In the genomic region with DNA sequence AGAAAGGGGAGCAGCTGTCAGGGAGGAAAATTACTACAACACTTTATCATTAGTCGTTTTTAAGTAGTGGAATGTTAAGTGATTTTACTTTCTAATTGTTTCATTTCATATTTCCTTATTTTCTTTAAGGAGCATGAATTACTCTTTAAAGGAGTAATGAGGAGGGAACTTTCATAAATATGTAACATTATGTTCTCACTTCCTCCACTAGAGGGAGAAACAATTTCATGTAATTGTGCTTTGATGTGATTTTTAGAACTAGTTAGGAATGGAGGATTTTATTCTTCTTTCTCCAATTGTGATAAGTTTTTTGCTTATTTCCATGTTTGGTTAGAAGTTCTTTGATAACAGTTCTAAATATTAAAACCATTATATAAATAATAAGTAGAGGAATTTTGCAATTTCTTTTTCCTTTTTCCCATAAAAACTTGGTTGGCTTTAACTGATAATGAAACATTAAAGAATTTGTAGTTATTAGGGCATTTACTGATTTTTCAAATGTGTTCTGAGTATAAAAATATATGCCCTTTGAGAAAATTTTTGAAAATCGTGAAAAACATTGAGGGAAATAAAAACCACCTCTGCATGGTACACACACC, we compare ENCODE assay signal across 1 cellular context.
TF ChIP-seq lines count a peak whose summit lies in the region.

No MANE protein-coding gene starts in this region.

TF ChIP-seq in GM12878, 131 proteins besides CTCF, POLR2A, EP300 and RAD21 (continued from another document):
- TF ChIP-seq, protein P1, sequence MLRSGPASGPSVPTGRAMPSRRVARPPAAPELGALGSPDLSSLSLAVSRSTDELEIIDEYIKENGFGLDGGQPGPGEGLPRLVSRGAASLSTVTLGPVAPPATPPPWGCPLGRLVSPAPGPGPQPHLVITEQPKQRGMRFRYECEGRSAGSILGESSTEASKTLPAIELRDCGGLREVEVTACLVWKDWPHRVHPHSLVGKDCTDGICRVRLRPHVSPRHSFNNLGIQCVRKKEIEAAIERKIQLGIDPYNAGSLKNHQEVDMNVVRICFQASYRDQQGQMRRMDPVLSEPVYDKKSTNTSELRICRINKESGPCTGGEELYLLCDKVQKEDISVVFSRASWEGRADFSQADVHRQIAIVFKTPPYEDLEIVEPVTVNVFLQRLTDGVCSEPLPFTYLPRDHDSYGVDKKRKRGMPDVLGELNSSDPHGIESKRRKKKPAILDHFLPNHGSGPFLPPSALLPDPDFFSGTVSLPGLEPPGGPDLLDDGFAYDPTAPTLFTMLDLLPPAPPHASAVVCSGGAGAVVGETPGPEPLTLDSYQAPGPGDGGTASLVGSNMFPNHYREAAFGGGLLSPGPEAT (IDR thresholded peaks at IDR 0.05; ENCODE audit: low read depth) = no peak
